ENCODE assay signal across 9 cellular contexts in genomic region chr12:124940143-124940392, GRCh38. TPM values are rescaled to one million over a fixed set of nuclear protein-coding genes. Genes with fewer than 3 reads are reported as not detected.
A peak's percentile ranks its signal among the peaks of the same experiment; 100 is the strongest.
DNase-seq lines count a peak whose midpoint lies in the region; ATAC-seq lines count a peak whose summit lies in the region.
"Had no signal": no experiment of that assay in that cellular context is flagged by ENCODE, and none has a peak within 500 bp of the region (broad histone marks: within the 10 kb centered on the region; RNA-seq: fewer than 3 reads in every experiment).

No MANE protein-coding gene starts in this region.

- H3K27me3 ChIP-seq in MG63 = no peaks in the 10 kb centered on the region
- no peaks in the 10 kb centered on the region for H3K27me3 ChIP-seq in skeletal muscle tissue (ENCODE audit: control insufficient read depth in 3 of 3, insufficient read depth in 3 of 3, low read length in 3 of 3)

- H3K4me3 ChIP-seq in MG63 (peak overlapping the region; percentile 9; the same call in 1 of the 2 replicates), skeletal muscle tissue (ENCODE audit: low read length in 3 of 3) (peak overlapping the region; percentile 82 to 91 (median 84))

- DNase-seq in MG63 (peak; percentile 93), UCSD-AML1 (lab: John Stamatoyannopoulos, UW; ENCODE audit: unreplicated experiment) (no peak), hypothalamus (lab: John Stamatoyannopoulos, UW) (no peak), NCI-H1048 (lab: John Stamatoyannopoulos, UW) (no peak)
- no peak for DNase-seq in activated naive CD4-positive, alpha-beta T cell treated with anti-CD3 and anti-CD28 coated beads for 36 hours

- peak overlapping the region; percentile 88 for H3K27ac ChIP-seq in skeletal muscle tissue (ENCODE audit: low read depth, low read length)

- no peak overlapping the region for H3K4me3 Mint-ChIP-seq in activated naive CD4-positive, alpha-beta T cell treated with anti-CD3 and anti-CD28 coated beads for 36 hours
- H3K4me3 Mint-ChIP-seq: IgD-negative memory B cell had no signal

- H3K4me1 Mint-ChIP-seq in activated naive CD4-positive, alpha-beta T cell treated with anti-CD3 and anti-CD28 coated beads for 36 hours (ENCODE audit: low read depth) = peaks cover 8% of the 10 kb centered on the region

- H3K9ac ChIP-seq in skeletal muscle tissue (ENCODE audit: low read depth in 1 of 3, low read length in 3 of 3) = peak overlapping the region; percentile 72 to 85 (median 83)

- intact Hi-C loops in activated naive CD4-positive, alpha-beta T cell treated with anti-CD3 and anti-CD28 coated beads for 36 hours (cut with micrococcal nuclease) = loop anchor here (1.0 kb wide), 2 partner anchors 34 to 49 kb away; partner anchors contain the start of gene DHX37

- CTCF ChIA-PET in activated naive CD4-positive, alpha-beta T cell treated with anti-CD3 and anti-CD28 coated beads for 36 hours (lab: Charles Lee) = interaction anchor here (0.7 to 6.5 kb wide), 19 partner anchors 9 to 169 kb away, joined by 3 to 113 read pairs (median 5); partner anchors contain the start of genes BRI3BP and UBC

- H3K27ac Mint-ChIP-seq in activated naive CD4-positive, alpha-beta T cell treated with anti-CD3 and anti-CD28 coated beads for 36 hours = no peak overlapping the region
- H3K27ac Mint-ChIP-seq: IgD-negative memory B cell had no signal

- H3K36me3 ChIP-seq in MG63 (peaks cover 10% of the 10 kb centered on the region), skeletal muscle tissue (ENCODE audit: control insufficient read depth in 3 of 3, insufficient read depth in 3 of 3, low read length in 3 of 3) (peaks cover 0 to 2% (median 0%) of the 10 kb centered on the region in 3 donors)

- peaks cover 23 to 25% (median 24%) of the 10 kb centered on the region in 3 donors for H3K4me1 ChIP-seq in skeletal muscle tissue (ENCODE audit: control insufficient read depth in 3 of 3, insufficient read depth in 3 of 3, low read length in 3 of 3)

- H3K36me3 Mint-ChIP-seq in activated naive CD4-positive, alpha-beta T cell treated with anti-CD3 and anti-CD28 coated beads for 36 hours (ENCODE audit: low read depth) = peaks cover 2% of the 10 kb centered on the region

- peak; percentile 0 for ATAC-seq in GM19035 (IDR thresholded peaks at IDR 0.05; ENCODE audit: unreplicated experiment)
- ATAC-seq in esophagus mucosa = peak; percentile 5

- no peaks in the 10 kb centered on the region for H3K9me3 ChIP-seq in MG63
- H3K9me3 ChIP-seq in skeletal muscle tissue (ENCODE audit: control insufficient read depth in 3 of 3, low read length in 3 of 3) = no peaks in the 10 kb centered on the region

- H3K9me3 Mint-ChIP-seq in activated naive CD4-positive, alpha-beta T cell treated with anti-CD3 and anti-CD28 coated beads for 36 hours = no peaks in the 10 kb centered on the region
- H3K9me3 Mint-ChIP-seq: IgD-negative memory B cell had no signal

- no peaks in the 10 kb centered on the region for H3K27me3 Mint-ChIP-seq in activated naive CD4-positive, alpha-beta T cell treated with anti-CD3 and anti-CD28 coated beads for 36 hours (ENCODE audit: low read depth)
- H3K27me3 Mint-ChIP-seq: IgD-negative memory B cell had no signal

RNA-seq across cellular contexts. Expression of gene UBC, which starts 25.6 kb away (rescaled TPM):
- total RNA-seq in MG63 (2014; rRNA removed; shearing (Covaris generic); ENCODE audit: low replicate concordance) = 1,042 and 1,166 TPM in 2 replicates
- total RNA-seq in esophagus mucosa (1,223 TPM), skeletal muscle tissue (1,198 TPM)
- 1,000 to 10,000 TPM; 1,036 to 1,066 TPM for total RNA-seq in activated naive CD4-positive, alpha-beta T cell treated with anti-CD3 and anti-CD28 coated beads for 36 hours

RNA-seq across cellular contexts. Expression of gene DHX37, which starts 48.9 kb away (rescaled TPM):
- total RNA-seq in MG63 (2014; rRNA removed; shearing (Covaris generic); ENCODE audit: low replicate concordance) = 29.3 and 41.6 TPM in 2 replicates
- total RNA-seq in esophagus mucosa (11.8 TPM), skeletal muscle tissue (8.9 TPM)
- 10 to 100 TPM; 21.7 to 23.0 TPM for total RNA-seq in activated naive CD4-positive, alpha-beta T cell treated with anti-CD3 and anti-CD28 coated beads for 36 hours

RNA-seq across cellular contexts. Expression of gene BRI3BP, which starts 53.4 kb away (rescaled TPM):
- total RNA-seq in MG63 (2014; rRNA removed; shearing (Covaris generic); ENCODE audit: low replicate concordance) = 13.8 and 14.9 TPM in 2 replicates
- total RNA-seq in esophagus mucosa (15.4 TPM), skeletal muscle tissue (4.2 TPM)
- total RNA-seq in activated naive CD4-positive, alpha-beta T cell treated with anti-CD3 and anti-CD28 coated beads for 36 hours = 10 to 100 TPM; 19.4 to 19.6 TPM
